Comparison of ENCODE assay signal across 16 cellular contexts in genomic region chr13:27016871-27017270, GRCh38.
A peak's percentile ranks its signal among the peaks of the same experiment; 100 is the strongest.
DNase-seq lines count a peak whose midpoint lies in the region; ATAC-seq and TF ChIP-seq lines count a peak whose summit lies in the region.
"Had no signal": no experiment of that assay in that cellular context is flagged by ENCODE, and none has a peak within 500 bp of the region (broad histone marks: within the 10 kb centered on the region; RNA-seq: fewer than 3 reads in every experiment).

No MANE protein-coding gene starts in this region.

- peaks cover 21% of the 10 kb centered on the region for H3K27me3 Mint-ChIP-seq in nephron progenitor cell (ENCODE audit: low read depth, poor library complexity)

- DNase-seq in DMS 273 treated with DMSO at 0.1 percent for 48 hours (lab: John Stamatoyannopoulos, UW), result peak; percentile 67
- peak; percentile 68 for DNase-seq in NCI-H1694 treated with DMSO at 0.1 percent for 48 hours (lab: John Stamatoyannopoulos, UW)
- DNase-seq in WERI-Rb-1, result peak; percentile 65
- no peak for DNase-seq in nephron progenitor cell
- DNase-seq in KG1 (lab: John Stamatoyannopoulos, UW), result no peak
- DNase-seq: CD8-positive, alpha-beta memory T cell; GF-D8; NCI-H2029; NCI-H526; RPMI8226; SIG-M5 had no signal

- peak overlapping the region; percentile 39 for H3K27ac ChIP-seq in WERI-Rb-1
- H3K27ac ChIP-seq: A549; BLaER1 treated with 17β-estradiol and CSF1 and Interleukin-3, amounts not matched to agents 10 nM and 100 nM had no signal

- H3K4me3 Mint-ChIP-seq in nephron progenitor cell, result no peak overlapping the region
- H3K4me3 Mint-ChIP-seq: CD8-positive, alpha-beta memory T cell; H9 had no signal

- peaks cover 43% of the 10 kb centered on the region for H3K4me1 Mint-ChIP-seq in nephron progenitor cell
- H3K4me1 Mint-ChIP-seq: CD8-positive, alpha-beta memory T cell had no signal

- H3K9me3 ChIP-seq in WERI-Rb-1 (ENCODE audit: severe bottlenecking), result no peaks in the 10 kb centered on the region
- H3K9me3 ChIP-seq: A549; BLaER1 treated with 17β-estradiol and CSF1 and Interleukin-3, amounts not matched to agents 10 nM and 100 nM had no signal

- no peaks in the 10 kb centered on the region for H3K36me3 Mint-ChIP-seq in nephron progenitor cell (ENCODE audit: low read depth)
- H3K36me3 Mint-ChIP-seq: CD8-positive, alpha-beta memory T cell had no signal

- ATAC-seq in HG03571 (IDR thresholded peaks at IDR 0.05; ENCODE audit: unreplicated experiment) (no peak), HG02642 (IDR thresholded peaks at IDR 0.05; ENCODE audit: poor library complexity, unreplicated experiment) (no peak)
- ATAC-seq: A549 had no signal

- no peaks in the 10 kb centered on the region for H3K36me3 ChIP-seq in WERI-Rb-1
- H3K36me3 ChIP-seq: BLaER1 treated with 17β-estradiol and CSF1 and Interleukin-3, amounts not matched to agents 10 nM and 100 nM had no signal

- H3K4me3 ChIP-seq in WERI-Rb-1 (ENCODE audit: low read depth, low read length), result peak overlapping the region; percentile 7
- H3K4me3 ChIP-seq: A549; BLaER1 treated with 17β-estradiol and CSF1 and Interleukin-3, amounts not matched to agents 10 nM and 100 nM had no signal

- peak overlapping the region; percentile 92 for H3K27ac Mint-ChIP-seq in nephron progenitor cell
- H3K27ac Mint-ChIP-seq: CD8-positive, alpha-beta memory T cell had no signal

- TF ChIP-seq CTCF in WERI-Rb-1 (IDR thresholded peaks at IDR 0.05; ENCODE audit: low read depth, low read length) (no peak), nephron progenitor cell (IDR thresholded peaks at IDR 0.05) (no peak)

- no peaks in the 10 kb centered on the region for H3K9me3 Mint-ChIP-seq in nephron progenitor cell

- no peaks in the 10 kb centered on the region for H3K27me3 ChIP-seq in WERI-Rb-1 (ENCODE audit: insufficient read depth, low read depth, severe bottlenecking)
- H3K27me3 ChIP-seq: BLaER1 treated with 17β-estradiol and CSF1 and Interleukin-3, amounts not matched to agents 10 nM and 100 nM had no signal

Comparison
In these comparisons a context has a peak if more than half of its experiments do, and no peak if none do; other contexts are left out.
1. DNase-seq: peak in DMS 273 treated with DMSO at 0.1 percent for 48 hours (single experiment), NCI-H1694 treated with DMSO at 0.1 percent for 48 hours (single experiment) and WERI-Rb-1 (single experiment); none in nephron progenitor cell (single experiment) and KG1 (single experiment).